Comparison of ENCODE assay signal across 29 cellular contexts in the genomic region with DNA sequence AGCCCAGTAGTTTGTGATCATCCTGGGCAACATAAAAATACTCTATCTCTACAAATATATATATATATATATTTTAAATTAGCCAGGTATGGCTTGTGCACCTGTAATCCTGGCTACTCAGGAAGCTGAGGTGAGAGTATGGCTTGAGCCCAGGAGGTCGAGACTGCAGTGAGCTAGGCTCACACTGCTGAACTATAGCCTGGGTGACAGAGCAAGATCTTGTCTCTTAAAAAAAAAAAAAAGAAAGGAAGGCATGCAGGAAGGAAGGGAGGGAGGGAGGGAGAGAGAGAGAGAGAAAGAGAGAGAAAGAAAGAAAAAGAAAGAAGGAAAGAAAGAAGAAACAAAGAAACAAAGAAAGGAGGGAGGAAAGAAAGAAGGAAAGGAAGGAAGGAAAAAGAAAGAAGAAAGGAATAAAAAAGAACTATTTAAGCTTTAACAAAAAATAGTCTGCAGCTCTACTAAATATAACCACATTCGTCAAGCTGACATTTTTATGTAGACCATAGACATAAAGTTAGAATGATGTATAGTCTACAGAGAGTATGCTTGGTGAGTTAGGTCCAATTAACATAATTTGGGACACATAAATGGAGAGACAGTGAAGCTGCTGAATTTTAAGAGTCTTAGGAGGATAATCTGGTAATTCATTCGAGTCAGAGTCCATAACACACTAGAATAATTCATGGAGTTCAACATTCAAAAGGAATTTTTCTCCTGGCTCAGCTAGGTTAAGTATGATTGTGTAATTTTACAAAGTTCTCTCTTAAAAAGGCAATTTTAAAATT.
DNase-seq lines count a peak whose midpoint lies in the region; ATAC-seq and TF ChIP-seq lines count a peak whose summit lies in the region.
"Had no signal": no experiment of that assay in that cellular context is flagged by ENCODE, and none has a peak within 500 bp of the region (broad histone marks: within the 10 kb centered on the region; RNA-seq: fewer than 3 reads in every experiment).

No MANE protein-coding gene starts in this region.

- 35 to 51% methylated on average over 2 to 3 of the region's 3 CpGs for WGBS in gastroesophageal sphincter (ENCODE audit: low coverage in 1 of 2), 2 donors
- WGBS in spleen, 5 donors = 42 to 64% (median 49%) methylated on average over 3 of the region's 3 CpGs

- peak; percentile 13 for DNase-seq in COLO829 (ENCODE audit: low spot score)
- DNase-seq in OCI-M1 (lab: John Stamatoyannopoulos, UW) = peak; percentile 30
- DNase-seq in spleen = no peak
- DNase-seq in NCI-H524 treated with DMSO at 0.1 percent for 48 hours (lab: John Stamatoyannopoulos, UW) = no peak
- DNase-seq in colonic mucosa = no peak
- DNase-seq: activated CD4-positive, alpha-beta T cell treated with anti-CD3 and anti-CD28 coated beads for 4 hours; activated CD8-positive, alpha-beta T cell treated with anti-CD3 and anti-CD28 coated beads, Interleukin-2, amount 10 ng/mL, durations not matched to agents 7 days and 5 days; activated T-cell treated with anti-CD3 and anti-CD28 coated beads for 4 hours; aorta; effector CD8-positive, alpha-beta T cell; EL; foreskin keratinocyte; Kasumi-1; MV-4-11; NCI-H1436 treated with DMSO at 0.1 percent for 48 hours; NCI-H2107; NCI-H446; NCI-H82; SJCRH30; stimulated activated CD4-positive, alpha-beta T cell treated with anti-CD3 and anti-CD28 coated beads, Interleukin-2, amount 100 ng/mL, for 24 hours; stimulated activated naive CD8-positive, alpha-beta T cell treated with anti-CD3 and anti-CD28 coated beads, Interleukin-15, Interleukin-2, amounts not matched to agents 100 U/mL and 50 U/mL, for 24 hours; T-helper 9 cell had no signal

- peak overlapping the region in 3 of 4 donors; percentile 28 to 61 (median 57) for H3K27ac ChIP-seq in gastroesophageal sphincter
- peak overlapping the region in 5 of 8 donors; percentile 19 to 37 (median 35) for H3K27ac ChIP-seq in spleen
- no peak overlapping the region for H3K27ac ChIP-seq in colonic mucosa
- H3K27ac ChIP-seq: BLaER1, epithelial cell of prostate, foreskin keratinocyte, neural progenitor cell, SJCRH30, thoracic aorta had no signal

- H3K27me3 ChIP-seq in gastroesophageal sphincter = peaks cover 8% of the 10 kb centered on the region
- H3K27me3 ChIP-seq in spleen (replicated peaks in 1 of 7) = peaks cover 0 to 4% (median 0%) of the 10 kb centered on the region in 7 donors
- H3K27me3 ChIP-seq in colonic mucosa = no peaks in the 10 kb centered on the region
- H3K27me3 ChIP-seq: BLaER1, neural progenitor cell, SJCRH30 had no signal

- H3K4me1 ChIP-seq in gastroesophageal sphincter (no peaks in the 10 kb centered on the region), spleen (no peaks in the 10 kb centered on the region), colonic mucosa (no peaks in the 10 kb centered on the region)
- H3K4me1 ChIP-seq: BLaER1, foreskin keratinocyte, SJCRH30 had no signal

- H3K4me3 ChIP-seq in gastroesophageal sphincter = no peak overlapping the region
- no peak overlapping the region for H3K4me3 ChIP-seq in spleen
- H3K4me3 ChIP-seq in colonic mucosa = no peak overlapping the region
- H3K4me3 ChIP-seq: BLaER1, neural progenitor cell, SJCRH30, thoracic aorta had no signal

- H3K36me3 ChIP-seq in gastroesophageal sphincter (no peaks in the 10 kb centered on the region), spleen (no peaks in the 10 kb centered on the region), colonic mucosa (no peaks in the 10 kb centered on the region)
- H3K36me3 ChIP-seq: BLaER1, neural progenitor cell, SJCRH30, thoracic aorta had no signal

- ATAC-seq in gastroesophageal sphincter = peak; percentile 45
- ATAC-seq in HG03342 (IDR thresholded peaks at IDR 0.05; ENCODE audit: unreplicated experiment) = no peak
- ATAC-seq: activated CD8-positive, alpha-beta T cell treated with anti-CD3 and anti-CD28 coated beads, Interleukin-2, amount 10 ng/mL, durations not matched to agents 7 days and 5 days; foreskin keratinocyte; HepG2; stimulated activated naive CD8-positive, alpha-beta T cell treated with anti-CD3 and anti-CD28 coated beads, Interleukin-15, Interleukin-2, amounts not matched to agents 100 U/mL and 50 U/mL, for 24 hours had no signal

- H3K9ac ChIP-seq in colonic mucosa (ENCODE audit: low read depth in 2 of 2, low read length in 2 of 2) = no peak overlapping the region
- H3K9ac ChIP-seq: BLaER1, neural progenitor cell had no signal

- intact Hi-C loops in spleen (cut with DNase I; ENCODE audit: low total_unique reads) (no loop called here), colonic mucosa (cut with DNase I) (loop anchor here (5.0 kb wide), 2 partner anchors 80 to 355 kb away; no protein-coding TSS in a partner anchor)

- TF ChIP-seq POLR2A in gastroesophageal sphincter (IDR thresholded peaks at IDR 0.05) (no peak), spleen (IDR thresholded peaks at IDR 0.05) (no peak)

- no peak for TF ChIP-seq EP300 in gastroesophageal sphincter (IDR thresholded peaks at IDR 0.05)

- peaks cover 0 to 7% (median 0%) of the 10 kb centered on the region in 3 donors for H3K9me3 ChIP-seq in gastroesophageal sphincter
- no peaks in the 10 kb centered on the region for H3K9me3 ChIP-seq in spleen
- no peaks in the 10 kb centered on the region for H3K9me3 ChIP-seq in colonic mucosa
- H3K9me3 ChIP-seq: BLaER1, SJCRH30, thoracic aorta had no signal

- TF ChIP-seq CTCF in gastroesophageal sphincter (IDR thresholded peaks at IDR 0.05) = no peak
- TF ChIP-seq CTCF in spleen (IDR thresholded peaks at IDR 0.05 in 8 of 11, conservative IDR thresholded peaks at IDR 0.05 in 3 of 11) = no peak
- no peak for TF ChIP-seq CTCF in colonic mucosa (IDR thresholded peaks at IDR 0.05)

Comparison
In these comparisons a context has a peak if more than half of its experiments do, and no peak if none do; other contexts are left out.
1. DNase-seq: peak in COLO829 (single experiment) and OCI-M1 (single experiment); none in spleen (single experiment), NCI-H524 treated with DMSO at 0.1 percent for 48 hours (single experiment) and colonic mucosa (single experiment).